Comparison of ENCODE assay signal across 25 cellular contexts in the genomic region with DNA sequence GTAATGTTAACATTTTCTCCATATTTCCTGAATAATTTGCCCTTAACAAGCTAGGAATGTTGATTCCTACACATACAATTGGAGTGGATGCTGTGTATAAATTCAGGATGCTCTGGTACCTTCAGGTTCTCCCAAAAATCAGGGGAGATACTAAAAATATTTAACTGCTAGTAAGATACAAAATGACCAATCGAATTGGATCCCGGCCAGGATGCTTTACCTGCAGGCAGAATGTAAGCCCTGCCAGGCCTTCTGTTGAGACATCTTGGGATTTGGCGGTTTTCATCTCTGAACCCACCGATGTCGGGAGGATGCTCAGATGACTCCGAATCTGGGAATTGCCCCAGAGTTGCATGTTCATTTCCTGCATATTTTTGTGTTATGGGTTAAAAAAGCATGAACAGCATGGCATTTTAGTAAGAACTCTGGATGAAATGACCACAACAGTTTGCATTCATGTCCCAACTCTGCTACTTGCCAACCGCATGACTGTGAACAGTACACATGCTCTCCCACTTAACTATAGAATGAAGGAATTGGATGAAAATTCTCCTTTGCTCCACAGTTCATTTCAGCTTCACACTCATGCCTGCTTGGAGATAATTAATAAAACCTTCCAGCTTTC.
"Had no signal": no experiment of that assay in that cellular context is flagged by ENCODE, and none has a peak within 500 bp of the region (broad histone marks: within the 10 kb centered on the region; RNA-seq: fewer than 3 reads in every experiment).

No MANE protein-coding gene starts in this region.

- H3K27me3 ChIP-seq: brain microvascular endothelial cell had no signal

- DNase-seq: activated CD4-positive, alpha-beta T cell treated with anti-CD3 and anti-CD28 coated beads for 48 hours; activated CD4-positive, alpha-beta T cell treated with anti-CD3 and anti-CD28 coated beads, Interleukin-2, amount 50 U/mL, for 48 hours; activated CD4-positive, CD25-positive, alpha-beta regulatory T cell treated with anti-CD3 and anti-CD28 coated beads, Interleukin-2, amount 50 U/mL, for 72 hours; activated CD8-positive, alpha-beta memory T cell treated with anti-CD3 and anti-CD28 coated beads for 24 hours; activated gamma-delta T cell; activated naive CD4-positive, alpha-beta T cell treated with anti-CD3 and anti-CD28 coated beads for 36 hours; activated T-cell treated with anti-CD3 and anti-CD28 coated beads for 4 hours; activated T-cell treated with anti-CD3 and anti-CD28 coated beads, Interleukin-2, amount 50 U/mL, for 48 hours; amygdala; brain microvascular endothelial cell; NCI-H1092; NCI-H1417; NCI-H2029; NCI-H2107; NCI-H2171 treated with DMSO at 0.1 percent for 48 hours; NCI-H226; NCI-H526; NCI-H774; NK-92 treated with Interleukin-12 subunit alpha and Interleukin-12 subunit beta, amount 100 ng/mL, for 24 hours; SHP77; T-helper 17 cell; T-helper 9 cell had no signal

- H3K36me3 ChIP-seq: brain microvascular endothelial cell had no signal

- H3K4me1 Mint-ChIP-seq: WTC11 had no signal

- H3K9me3 Mint-ChIP-seq: activated naive CD4-positive, alpha-beta T cell treated with anti-CD3 and anti-CD28 coated beads for 36 hours; activated T-helper 17 cell treated with anti-CD3 and anti-CD28 coated beads, Interleukin-2, amount 50 U/mL, for 72 hours had no signal

- ATAC-seq: activated T-helper 17 cell treated with anti-CD3 and anti-CD28 coated beads, Interleukin-2, amount 50 U/mL, for 72 hours; T-helper 17 cell; WTC11 had no signal

- H3K36me3 Mint-ChIP-seq: activated naive CD8-positive, alpha-beta T cell; WTC11 had no signal

- H3K4me3 Mint-ChIP-seq: activated naive CD4-positive, alpha-beta T cell treated with anti-CD3 and anti-CD28 coated beads for 36 hours; activated naive CD8-positive, alpha-beta T cell; activated T-helper 17 cell treated with anti-CD3 and anti-CD28 coated beads, Interleukin-2, amount 50 U/mL, for 72 hours; T-helper 17 cell; WTC11 had no signal

- H3K27ac ChIP-seq: brain microvascular endothelial cell had no signal

- H3K27ac Mint-ChIP-seq: activated naive CD4-positive, alpha-beta T cell treated with anti-CD3 and anti-CD28 coated beads for 36 hours; activated naive CD8-positive, alpha-beta T cell; activated T-helper 17 cell treated with anti-CD3 and anti-CD28 coated beads, Interleukin-2, amount 50 U/mL, for 72 hours; T-helper 17 cell; WTC11 had no signal

- H3K27me3 Mint-ChIP-seq: activated naive CD8-positive, alpha-beta T cell; activated T-helper 17 cell treated with anti-CD3 and anti-CD28 coated beads, Interleukin-2, amount 50 U/mL, for 72 hours; T-helper 17 cell had no signal
